25 cellular contexts compared by ENCODE assay signal in genomic region chr4:125707397-125707796, GRCh38.
"Had no signal": no experiment of that assay in that cellular context is flagged by ENCODE, and none has a peak within 500 bp of the region (broad histone marks: within the 10 kb centered on the region; RNA-seq: fewer than 3 reads in every experiment).

No MANE protein-coding gene starts in this region.

- H3K4me3 ChIP-seq: colonic mucosa, esophagus squamous epithelium, gastrocnemius medialis, heart right ventricle, left lung, lower lobe of right lung, mucosa of descending colon had no signal

- DNase-seq: colonic mucosa; cortex of kidney; effector CD8-positive, alpha-beta T cell; effector memory CD8-positive, alpha-beta T cell; endodermal cell; erythroblast; esophagus squamous epithelium; foreskin fibroblast; foreskin melanocyte; gastrocnemius medialis; glutamatergic neuron; head of caudate nucleus; heart right ventricle; hippocampal formation; left cardiac atrium; left ventricle myocardium superior; lower lobe of right lung; mesenchymal stem cell; mucosa of descending colon had no signal

- H3K27me3 ChIP-seq: colonic mucosa, esophagus squamous epithelium, gastrocnemius medialis, heart right ventricle, left lung had no signal

- H3K36me3 ChIP-seq: colonic mucosa, esophagus squamous epithelium, gastrocnemius medialis, heart right ventricle, left lung, lower lobe of right lung had no signal

- H3K27ac ChIP-seq: colonic mucosa, epithelial cell of prostate, esophagus squamous epithelium, gastrocnemius medialis, heart right ventricle, left lung, lower lobe of right lung had no signal

- ATAC-seq: effector memory CD8-positive, alpha-beta T cell; esophagus mucosa; gastrocnemius medialis; heart right ventricle; left cardiac atrium; left lung; left ventricle myocardium superior; lower lobe of right lung; mucosa of descending colon had no signal

- H3K4me1 ChIP-seq: colonic mucosa, esophagus squamous epithelium, gastrocnemius medialis, heart right ventricle, left lung, lower lobe of right lung had no signal

- H3K9me3 ChIP-seq: colonic mucosa, esophagus squamous epithelium, gastrocnemius medialis, heart right ventricle, lower lobe of right lung, mucosa of descending colon had no signal

- FAIRE-seq: endometrium, islet of Langerhans, keratinocyte had no signal
